In the genomic region with DNA sequence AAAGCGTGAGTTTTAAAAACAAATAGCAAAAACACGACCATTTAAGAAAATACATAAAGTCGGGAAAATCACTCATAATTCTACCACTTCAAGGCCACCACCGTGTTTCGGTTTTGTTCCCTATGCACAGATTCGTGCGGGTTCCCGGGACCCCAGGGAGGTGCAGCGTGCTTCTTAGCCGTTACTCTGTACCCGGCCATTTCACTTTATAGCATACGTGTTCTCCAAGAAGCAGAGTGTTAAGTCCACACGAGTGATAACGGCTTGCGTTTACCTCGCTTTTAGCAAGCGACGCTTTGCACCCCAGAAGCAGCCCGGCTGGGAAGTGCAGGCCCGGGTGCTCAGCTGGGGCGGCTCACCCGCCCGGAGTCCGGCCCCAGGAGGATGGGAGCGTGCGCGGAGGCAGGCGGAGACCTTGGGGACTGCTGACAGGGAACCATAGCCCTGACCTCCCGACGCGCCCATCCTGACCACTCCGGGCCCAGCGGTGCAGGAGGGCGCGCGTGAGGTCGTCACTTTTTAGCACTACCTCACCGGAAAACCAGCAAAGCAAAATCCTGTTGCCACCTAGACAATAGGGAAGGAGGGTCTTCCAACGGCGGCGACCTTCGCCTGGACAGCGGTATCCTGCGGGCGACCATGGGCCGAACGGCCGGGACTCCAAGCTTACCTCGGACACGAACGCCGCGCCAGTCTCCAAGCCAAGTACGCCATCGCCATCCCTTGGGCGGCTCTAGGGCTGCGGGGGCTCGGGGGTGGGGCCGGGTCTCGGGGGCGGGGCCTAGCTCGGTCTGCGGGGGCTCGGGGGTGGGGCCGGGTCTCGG, we compare ENCODE assay signal across 8 cellular contexts. TPM values are rescaled to one million over a fixed set of nuclear protein-coding genes. Genes with fewer than 3 reads are reported as not detected.
DNase-seq lines count a peak whose midpoint lies in the region; ATAC-seq and TF ChIP-seq lines count a peak whose summit lies in the region.

A gene with protein sequence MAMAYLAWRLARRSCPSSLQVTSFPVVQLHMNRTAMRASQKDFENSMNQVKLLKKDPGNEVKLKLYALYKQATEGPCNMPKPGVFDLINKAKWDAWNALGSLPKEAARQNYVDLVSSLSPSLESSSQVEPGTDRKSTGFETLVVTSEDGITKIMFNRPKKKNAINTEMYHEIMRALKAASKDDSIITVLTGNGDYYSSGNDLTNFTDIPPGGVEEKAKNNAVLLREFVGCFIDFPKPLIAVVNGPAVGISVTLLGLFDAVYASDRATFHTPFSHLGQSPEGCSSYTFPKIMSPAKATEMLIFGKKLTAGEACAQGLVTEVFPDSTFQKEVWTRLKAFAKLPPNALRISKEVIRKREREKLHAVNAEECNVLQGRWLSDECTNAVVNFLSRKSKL (minus strand): TSS at position 735 of the 824 bp plus-strand sequence. CDS start 15 bp downstream, at position 720.

- H3K4me3 ChIP-seq in left lung: peak within 1 kb of the TSS; percentile 66 to 73

- no peaks in the 10 kb centered on the region for H3K9me3 ChIP-seq in left lung

- CTCF ChIA-PET in activated B cell treated with CpG ODN at 0.5 μM for 24 hours (lab: Charles Lee): interaction anchor here (1.2 to 2.4 kb wide), 3 partner anchors 18 to 76 kb away, joined by 4 to 12 read pairs (median 12); no protein-coding TSS in a partner anchor

- H3K36me3 ChIP-seq in left lung: peaks cover 0 to 6% of the 10 kb centered on the region in 2 donors

- peaks cover 10 to 24% of the 10 kb centered on the region in 2 donors for H3K4me1 ChIP-seq in left lung

- DNase-seq in NCI-H1694 treated with DMSO at 0.1 percent for 48 hours (lab: John Stamatoyannopoulos, UW) (peak; percentile 10), NCI-H1694 (lab: John Stamatoyannopoulos, UW) (no peak), NCI-H1417 treated with DMSO at 0.1 percent for 48 hours (lab: John Stamatoyannopoulos, UW) (peak; percentile 59), activated B cell treated with CpG ODN at 0.5 μM for 24 hours (no peak), dermis blood vessel endothelial cell (no peak), left lung (peak; percentile 79 to 94)
- DNase-seq in stimulated activated CD4-positive, alpha-beta T cell treated with anti-CD3 and anti-CD28 coated beads, Interleukin-4, amount 100 ng/mL, for 1 hour: peak; percentile 43

- TF ChIP-seq CTCF in activated B cell treated with CpG ODN at 0.5 μM for 24 hours (IDR thresholded peaks at IDR 0.05) (no peak), left lung (IDR thresholded peaks at IDR 0.05) (no peak)

- ATAC-seq in HG02763 (IDR thresholded peaks at IDR 0.05; ENCODE audit: unreplicated experiment) (peak; percentile 42), activated B cell treated with CpG ODN at 0.5 μM for 24 hours (ENCODE audit: low read depth) (peak; percentile 11), left lung (peak; percentile 61)

- intact Hi-C loops in activated B cell treated with CpG ODN at 0.5 μM for 24 hours (cut with micrococcal nuclease) (loop anchor here (1.0 to 5.0 kb wide), 9 partner anchors 18 to 978 kb away; a partner anchor contains a TSS), left lung (cut with DNase I) (no loop called here)

- peaks cover 24% of the 10 kb centered on the region for H3K36me3 Mint-ChIP-seq in activated B cell treated with CpG ODN at 0.5 μM for 24 hours (ENCODE audit: low read depth)

- peak within 1 kb of the TSS; percentile 85 to 89 for H3K27ac ChIP-seq in left lung

- H3K9me3 Mint-ChIP-seq in activated B cell treated with CpG ODN at 0.5 μM for 24 hours: peaks cover 2% of the 10 kb centered on the region

- POLR2A ChIA-PET in activated B cell treated with CpG ODN at 0.5 μM for 24 hours (lab: Charles Lee): interaction anchor here (0.5 to 4.0 kb wide), 11 partner anchors 11 to 1126 kb away, joined by 3 to 32 read pairs (median 4); a partner anchor contains a TSS

- H3K4me1 Mint-ChIP-seq in activated B cell treated with CpG ODN at 0.5 μM for 24 hours: peaks cover 27% of the 10 kb centered on the region

- H3K27me3 Mint-ChIP-seq in activated B cell treated with CpG ODN at 0.5 μM for 24 hours: no peaks in the 10 kb centered on the region

- H3K4me3 Mint-ChIP-seq in activated B cell treated with CpG ODN at 0.5 μM for 24 hours: peak within 1 kb of the TSS; percentile 90

- H3K27ac Mint-ChIP-seq in activated B cell treated with CpG ODN at 0.5 μM for 24 hours: peak within 1 kb of the TSS; percentile 80

- H3K27me3 ChIP-seq in left lung: no peaks in the 10 kb centered on the region

RNA-seq across cellular contexts. Expression of the gene that starts here (rescaled TPM):
- total RNA-seq in activated B cell treated with CpG ODN at 0.5 μM for 24 hours (15.8 and 16.0 TPM in 2 replicates), dermis blood vessel endothelial cell (80.7 and 92.1 TPM in 2 replicates), left lung (10 to 100 TPM; 34.4 to 42.0 TPM)

Comparison
In these comparisons a context has a peak if more than half of its experiments do, and no peak if none do; other contexts are left out.
1. DNase-seq: peak in NCI-H1694 treated with DMSO at 0.1 percent for 48 hours (single experiment), NCI-H1417 treated with DMSO at 0.1 percent for 48 hours (single experiment), left lung (2 of 2) and stimulated activated CD4-positive, alpha-beta T cell treated with anti-CD3 and anti-CD28 coated beads, Interleukin-4, amount 100 ng/mL, for 1 hour (single experiment); none in NCI-H1694 (single experiment), activated B cell treated with CpG ODN at 0.5 μM for 24 hours (single experiment) and dermis blood vessel endothelial cell (single experiment).
2. ATAC-seq: peak in every context shown above with its lines; median percentile 61 in left lung; 42 in HG02763; 11 in activated B cell treated with CpG ODN at 0.5 μM for 24 hours.